Comparison of ENCODE assay signal across 8 cellular contexts in genomic region chr14:76456200-76456599, GRCh38.
DNase-seq lines count a peak whose midpoint lies in the region; ATAC-seq and TF ChIP-seq lines count a peak whose summit lies in the region.

No MANE protein-coding gene starts in this region.

- ATAC-seq in SK-N-SH treated with all-trans-retinoic acid at 6 μM for 48 hours (peak; percentile 79), GM18505 (IDR thresholded peaks at IDR 0.05; ENCODE audit: unreplicated experiment) (no peak), GM21367 (IDR thresholded peaks at IDR 0.05; ENCODE audit: unreplicated experiment) (no peak)

- peak; percentile 21 to 30 for DNase-seq in activated CD4-positive, alpha-beta T cell treated with anti-CD3 and anti-CD28 coated beads for 24 hours (ENCODE audit: low read depth in 2 of 2)
- no peak for DNase-seq in activated CD4-positive, alpha-beta T cell treated with anti-CD3 and anti-CD28 coated beads, Interleukin-2, amount 50 U/mL, for 1 hour
- DNase-seq in Jurkat, Clone E6-1 (ENCODE audit: low read depth, low spot score), result peak; percentile 36
- DNase-seq in foreskin melanocyte, result peak; percentile 10
- peak; percentile 12 for DNase-seq in stimulated activated CD4-positive, alpha-beta T cell treated with anti-CD3 and anti-CD28 coated beads, Interleukin-1b, Interleukin-23, amount 100 ng/mL, for 48 hours

- no peak overlapping the region for H3K4me3 ChIP-seq in Jurkat, Clone E6-1 (ENCODE audit: low read length)

- TF ChIP-seq POLR2A in GM18505 (IDR thresholded peaks at IDR 0.05; ENCODE audit: borderline replicate concordance, extremely low read depth, insufficient read depth, insufficient read length), result no peak

TF ChIP-seq in SK-N-SH treated with all-trans-retinoic acid at 6 μM for 48 hours, 23 proteins besides CTCF, POLR2A, EP300 and RAD21:
- TF ChIP-seq TOX (CRISPR knock-in tag; IDR thresholded peaks at IDR 0.05; ENCODE audit: borderline replicate concordance) (no peak), CREB5 (CRISPR knock-in tag; IDR thresholded peaks at IDR 0.05; ENCODE audit: low read depth) (no peak), ZNF70 (CRISPR knock-in tag; IDR thresholded peaks at IDR 0.05) (no peak), POU6F1 (CRISPR knock-in tag; IDR thresholded peaks at IDR 0.05; ENCODE audit: borderline replicate concordance, low read depth) (no peak), TSHZ2 (CRISPR knock-in tag; IDR thresholded peaks at IDR 0.05) (no peak), ZC3H10 (CRISPR knock-in tag; IDR thresholded peaks at IDR 0.05) (no peak), PATZ1 (CRISPR knock-in tag; IDR thresholded peaks at IDR 0.05; ENCODE audit: borderline replicate concordance) (no peak), ESRRG (CRISPR knock-in tag; IDR thresholded peaks at IDR 0.05) (no peak), BACH2 (CRISPR knock-in tag; IDR thresholded peaks at IDR 0.05; ENCODE audit: borderline replicate concordance) (no peak), CSDC2 (CRISPR knock-in tag; IDR thresholded peaks at IDR 0.05) (no peak), ISL1 (CRISPR knock-in tag; IDR thresholded peaks at IDR 0.05) (no peak), ARNTL (CRISPR knock-in tag; IDR thresholded peaks at IDR 0.05; ENCODE audit: borderline replicate concordance, low read depth) (no peak)
TF ChIP-seq in SK-N-SH treated with all-trans-retinoic acid at 6 μM for 48 hours: peak in this region for 0.
